In the genomic region with DNA sequence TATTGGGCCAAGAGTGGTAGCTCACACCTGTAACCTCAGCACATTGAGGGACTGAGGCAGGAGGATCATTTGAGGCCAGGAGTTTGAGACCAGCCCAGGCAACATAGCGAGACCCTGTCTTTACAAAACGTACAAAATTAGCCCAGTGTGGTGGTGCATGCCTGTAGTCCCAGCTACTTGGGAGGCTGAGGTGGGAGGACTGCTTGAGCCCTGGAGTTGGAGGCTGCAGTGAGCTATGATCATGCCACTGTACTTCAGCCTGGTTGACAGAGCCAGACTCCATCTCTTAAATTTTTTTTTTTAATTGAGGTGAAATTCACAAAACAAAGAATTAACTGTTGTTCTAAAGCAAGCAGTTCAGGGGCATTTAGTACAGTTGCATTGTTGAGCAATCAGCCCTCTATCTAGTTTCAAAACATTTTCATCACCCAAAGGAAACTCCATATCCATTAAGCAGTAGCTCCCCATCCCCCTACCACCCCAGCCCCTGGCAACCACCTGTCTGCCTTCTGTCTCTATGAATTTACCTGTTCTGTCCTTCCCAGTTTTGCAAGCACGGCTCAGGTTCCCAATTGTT, we compare ENCODE assay signal across 34 cellular contexts. TPM values are rescaled to one million over a fixed set of nuclear protein-coding genes. Genes with fewer than 3 reads are reported as not detected.
DNase-seq lines count a peak whose midpoint lies in the region; ATAC-seq and TF ChIP-seq lines count a peak whose summit lies in the region.
"Had no signal": no experiment of that assay in that cellular context is flagged by ENCODE, and none has a peak within 500 bp of the region (broad histone marks: within the 10 kb centered on the region; RNA-seq: fewer than 3 reads in every experiment).

No MANE protein-coding gene starts in this region.

- no peaks in the 10 kb centered on the region for H3K27me3 ChIP-seq in neutrophil
- H3K27me3 ChIP-seq: heart right ventricle, ovary, upper lobe of left lung had no signal

- CTCF ChIA-PET in HEK293 (lab: Yijun Ruan, JAX) (interaction anchor here (1.9 kb wide), 1 partner anchor 76 kb away, joined by 6 read pairs; no protein-coding TSS in a partner anchor), activated B cell treated with CpG ODN at 0.5 μM for 24 hours (lab: Charles Lee) (interaction anchor here (1.2 kb wide), 1 partner anchor 76 kb away, joined by 5 read pairs; no protein-coding TSS in a partner anchor)

- H3K27ac ChIP-seq in HEK293 (ENCODE audit: extremely low read depth, low read depth, low read length), result no peak overlapping the region
- H3K27ac ChIP-seq in neutrophil, result peak overlapping the region; percentile 54
- H3K27ac ChIP-seq: heart right ventricle, lower lobe of right lung, ovary had no signal

- peak overlapping the region; percentile 1 for H3K27ac Mint-ChIP-seq in activated B cell treated with CpG ODN at 0.5 μM for 24 hours
- H3K27ac Mint-ChIP-seq: activated T-helper 1 cell treated with anti-CD3 and anti-CD28 coated beads, Interleukin-12 subunit alpha, Interleukin-12 subunit beta, Interleukin-2, Interleukin-4 antibody, amounts not matched to agents 30 ng/mL and 10 ng/mL and 1 ng/mL, durations not matched to agents 14 hours and 24 hours and 36 hours; nephron progenitor cell had no signal

- no peaks in the 10 kb centered on the region for H3K27me3 Mint-ChIP-seq in activated B cell treated with CpG ODN at 0.5 μM for 24 hours

- POLR2A ChIA-PET in HEK293 (lab: Yijun Ruan, JAX) (interaction anchor here (0.6 kb wide), 1 partner anchor 150 kb away, joined by 3 read pairs; no protein-coding TSS in a partner anchor), activated B cell treated with CpG ODN at 0.5 μM for 24 hours (lab: Charles Lee) (interaction anchor here (0.6 to 1.3 kb wide), 4 partner anchors 15 to 210 kb away, joined by 3 to 8 read pairs (median 3); a partner anchor contains a TSS)

- intact Hi-C loops in activated B cell treated with CpG ODN at 0.5 μM for 24 hours (cut with micrococcal nuclease), result no loop called here

- H3K9me3 Mint-ChIP-seq in activated B cell treated with CpG ODN at 0.5 μM for 24 hours, result no peaks in the 10 kb centered on the region
- H3K9me3 Mint-ChIP-seq: activated T-helper 1 cell treated with anti-CD3 and anti-CD28 coated beads, Interleukin-12 subunit alpha, Interleukin-12 subunit beta, Interleukin-2, Interleukin-4 antibody, amounts not matched to agents 30 ng/mL and 10 ng/mL and 1 ng/mL, durations not matched to agents 14 hours and 24 hours and 36 hours; nephron progenitor cell had no signal

- ATAC-seq in activated B cell treated with CpG ODN at 0.5 μM for 24 hours (ENCODE audit: low read depth) (no peak), GM21717 (IDR thresholded peaks at IDR 0.05; ENCODE audit: unreplicated experiment) (no peak), GM21786 (IDR thresholded peaks at IDR 0.05; ENCODE audit: unreplicated experiment) (no peak)
- ATAC-seq: heart right ventricle, lower lobe of right lung, mucosa of descending colon, right cardiac atrium had no signal

- H3K36me3 Mint-ChIP-seq in activated B cell treated with CpG ODN at 0.5 μM for 24 hours (ENCODE audit: low read depth), result peaks cover 26% of the 10 kb centered on the region

- no peak overlapping the region for H3K4me3 Mint-ChIP-seq in activated B cell treated with CpG ODN at 0.5 μM for 24 hours
- H3K4me3 Mint-ChIP-seq: activated T-helper 1 cell treated with anti-CD3 and anti-CD28 coated beads, Interleukin-12 subunit alpha, Interleukin-12 subunit beta, Interleukin-2, Interleukin-4 antibody, amounts not matched to agents 30 ng/mL and 10 ng/mL and 1 ng/mL, durations not matched to agents 14 hours and 24 hours and 36 hours; nephron progenitor cell had no signal

- DNase-seq in NCI-H2171 (lab: John Stamatoyannopoulos, UW) (peak; percentile 85), activated B cell treated with CpG ODN at 0.5 μM for 24 hours (no peak), pons (ENCODE audit: low spot score) (no peak)
- DNase-seq: activated CD4-positive, alpha-beta T cell treated with anti-CD3 and anti-CD28 coated beads, Interleukin-2, amount 50 U/mL, for 4 hours; activated CD4-positive, CD25-positive, alpha-beta regulatory T cell; activated naive CD4-positive, alpha-beta T cell treated with anti-CD3 and anti-CD28 coated beads, Interleukin-2, amount 50 U/mL, for 16 hours; anterior cingulate cortex; Calu3; DND-41; effector memory CD4-positive, alpha-beta T cell; HCEC 1CT; heart right ventricle; Kasumi-1; lower lobe of right lung; mucosa of descending colon; NCI-H1092 treated with DMSO at 0.1 percent for 48 hours; NCI-H187; NCI-H345; NCI-H748 treated with DMSO at 0.1 percent for 48 hours; nephron progenitor cell; ovary; right cardiac atrium; Right ventricle myocardium superior; stimulated activated CD4-positive, alpha-beta T cell treated with anti-CD3 and anti-CD28 coated beads, Interleukin-2, amount 100 ng/mL, for 48 hours; T-helper 9 cell; upper lobe of left lung had no signal

- H3K9me3 ChIP-seq in HEK293 (ENCODE audit: control insufficient read depth, insufficient read depth, low read depth, low read length) (no peaks in the 10 kb centered on the region), neutrophil (no peaks in the 10 kb centered on the region)
- H3K9me3 ChIP-seq: heart right ventricle, lower lobe of right lung, mucosa of descending colon, ovary, upper lobe of left lung had no signal

- no peaks in the 10 kb centered on the region for H3K36me3 ChIP-seq in HEK293 (ENCODE audit: control insufficient read depth in 2 of 2, insufficient read depth in 1 of 2, low read length in 2 of 2)
- no peaks in the 10 kb centered on the region for H3K36me3 ChIP-seq in neutrophil
- H3K36me3 ChIP-seq: heart right ventricle, lower lobe of right lung, ovary, upper lobe of left lung had no signal

- no peaks in the 10 kb centered on the region for H3K4me1 ChIP-seq in HEK293 (ENCODE audit: control insufficient read depth, insufficient read depth, low read length)
- peaks cover 64 to 74% of the 10 kb centered on the region in 2 experiments for H3K4me1 ChIP-seq in neutrophil (ENCODE audit: control insufficient read depth in 1 of 2, insufficient read depth in 1 of 2, low read depth in 1 of 2, low read length in 1 of 2)

- H3K4me3 ChIP-seq in HEK293 (ENCODE audit: low read depth, low read length), result no peak overlapping the region
- H3K4me3 ChIP-seq in neutrophil (ENCODE audit: low read depth in 1 of 2, low read length in 1 of 2), result no peak overlapping the region
- H3K4me3 ChIP-seq: heart right ventricle, lower lobe of right lung, mucosa of descending colon, ovary, upper lobe of left lung had no signal

- TF ChIP-seq CTCF in HEK293 (tag by site-specific recombination; IDR thresholded peaks at IDR 0.05), result no peak
- no peak for TF ChIP-seq CTCF in activated B cell treated with CpG ODN at 0.5 μM for 24 hours (IDR thresholded peaks at IDR 0.05)
- no peak for TF ChIP-seq CTCF in neutrophil (IDR thresholded peaks at IDR 0.05)

- peaks cover 75% of the 10 kb centered on the region for H3K4me1 Mint-ChIP-seq in activated B cell treated with CpG ODN at 0.5 μM for 24 hours

TF ChIP-seq in HEK293, 187 proteins besides CTCF, POLR2A, EP300 and RAD21:
- TF ChIP-seq ZNF132 (tag by site-specific recombination; IDR thresholded peaks at IDR 0.05; ENCODE audit: borderline replicate concordance) (no peak), SCRT2 (tag by site-specific recombination; IDR thresholded peaks at IDR 0.05) (peak; percentile 77)

RNA-seq across cellular contexts. Expression of a gene that starts 15.6 kb away (rescaled TPM):
- 173 and 195 TPM in 2 replicates for total RNA-seq in activated B cell treated with CpG ODN at 0.5 μM for 24 hours

RNA-seq across cellular contexts. Expression of a gene that starts 27.1 kb away (rescaled TPM):
- total RNA-seq in activated B cell treated with CpG ODN at 0.5 μM for 24 hours, result 6.9 and 8.0 TPM in 2 replicates
- total RNA-seq: activated T-helper 1 cell treated with anti-CD3 and anti-CD28 coated beads, Interleukin-12 subunit alpha, Interleukin-12 subunit beta, Interleukin-2, Interleukin-4 antibody, amounts not matched to agents 30 ng/mL and 10 ng/mL and 1 ng/mL, durations not matched to agents 14 hours and 24 hours and 36 hours; bronchial epithelial cell; Calu3; epithelial cell of proximal tubule; heart right ventricle; Right ventricle myocardium superior; subcutaneous adipose tissue had no signal

RNA-seq across cellular contexts. Expression of a gene that starts 50.3 kb away (rescaled TPM):
- total RNA-seq in activated B cell treated with CpG ODN at 0.5 μM for 24 hours, result 13.8 and 18.7 TPM in 2 replicates
- total RNA-seq: epithelial cell of proximal tubule had no signal
